Comparison of ENCODE assay signal across 1 cellular context in the genomic region with DNA sequence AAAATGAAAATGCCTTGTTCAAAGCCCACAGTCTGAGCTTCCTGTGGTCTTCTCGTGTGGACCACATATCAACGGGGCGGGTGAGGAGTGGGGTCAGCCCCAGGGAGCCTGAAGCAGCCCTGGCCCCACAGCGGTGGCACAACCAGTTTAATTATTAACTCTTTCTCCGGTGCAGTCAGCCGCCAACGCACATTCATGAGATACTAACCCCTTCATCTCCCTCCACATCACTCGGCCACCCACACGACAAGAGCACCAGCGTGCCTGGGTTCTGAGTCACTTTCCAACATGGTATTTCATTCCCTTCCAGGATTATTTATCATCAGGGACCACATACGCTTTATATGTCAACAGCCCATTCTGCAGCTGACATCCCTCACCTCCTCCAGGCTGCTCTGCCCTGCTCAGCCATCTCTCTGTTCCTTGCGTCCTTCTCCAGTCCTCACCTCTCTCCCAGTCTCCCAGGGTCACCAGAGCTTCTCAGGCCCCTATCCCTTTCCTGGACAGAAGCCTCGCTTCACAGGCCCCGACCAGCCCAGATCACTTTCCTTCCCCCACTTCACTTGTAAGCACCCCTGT.
A peak's percentile ranks its signal among the peaks of the same experiment; 100 is the strongest.
TF ChIP-seq lines count a peak whose summit lies in the region.

No MANE protein-coding gene starts in this region.

TF ChIP-seq in HepG2, 621 proteins besides CTCF, POLR2A, EP300 and RAD21 (continued from another document and continues in another):
- TF ChIP-seq TOPORS (CRISPR knock-in tag; IDR thresholded peaks at IDR 0.05): peak; percentile 62; the same call in 1 of the 2 replicates
- peak; percentile 58; the same call in 1 of the 2 replicates for TF ChIP-seq ZNF331 (CRISPR knock-in tag; IDR thresholded peaks at IDR 0.05)
- TF ChIP-seq, protein P1, sequence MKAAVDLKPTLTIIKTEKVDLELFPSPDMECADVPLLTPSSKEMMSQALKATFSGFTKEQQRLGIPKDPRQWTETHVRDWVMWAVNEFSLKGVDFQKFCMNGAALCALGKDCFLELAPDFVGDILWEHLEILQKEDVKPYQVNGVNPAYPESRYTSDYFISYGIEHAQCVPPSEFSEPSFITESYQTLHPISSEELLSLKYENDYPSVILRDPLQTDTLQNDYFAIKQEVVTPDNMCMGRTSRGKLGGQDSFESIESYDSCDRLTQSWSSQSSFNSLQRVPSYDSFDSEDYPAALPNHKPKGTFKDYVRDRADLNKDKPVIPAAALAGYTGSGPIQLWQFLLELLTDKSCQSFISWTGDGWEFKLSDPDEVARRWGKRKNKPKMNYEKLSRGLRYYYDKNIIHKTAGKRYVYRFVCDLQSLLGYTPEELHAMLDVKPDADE (CRISPR knock-in tag; IDR thresholded peaks at IDR 0.05): no peak
- TF ChIP-seq SNAPC5 (CRISPR knock-in tag; IDR thresholded peaks at IDR 0.05; ENCODE audit: borderline replicate concordance): 0 out of 2 replicates have a peak, but pooled peaks have one; percentile 44
- no peak for TF ChIP-seq KLF15 (CRISPR knock-in tag; IDR thresholded peaks at IDR 0.05; ENCODE audit: borderline replicate concordance)
- TF ChIP-seq ZNF337 (CRISPR knock-in tag; IDR thresholded peaks at IDR 0.05; ENCODE audit: borderline replicate concordance, low read depth): 0 out of 2 replicates have a peak, but pooled peaks have one; percentile 47
- TF ChIP-seq, protein P2, sequence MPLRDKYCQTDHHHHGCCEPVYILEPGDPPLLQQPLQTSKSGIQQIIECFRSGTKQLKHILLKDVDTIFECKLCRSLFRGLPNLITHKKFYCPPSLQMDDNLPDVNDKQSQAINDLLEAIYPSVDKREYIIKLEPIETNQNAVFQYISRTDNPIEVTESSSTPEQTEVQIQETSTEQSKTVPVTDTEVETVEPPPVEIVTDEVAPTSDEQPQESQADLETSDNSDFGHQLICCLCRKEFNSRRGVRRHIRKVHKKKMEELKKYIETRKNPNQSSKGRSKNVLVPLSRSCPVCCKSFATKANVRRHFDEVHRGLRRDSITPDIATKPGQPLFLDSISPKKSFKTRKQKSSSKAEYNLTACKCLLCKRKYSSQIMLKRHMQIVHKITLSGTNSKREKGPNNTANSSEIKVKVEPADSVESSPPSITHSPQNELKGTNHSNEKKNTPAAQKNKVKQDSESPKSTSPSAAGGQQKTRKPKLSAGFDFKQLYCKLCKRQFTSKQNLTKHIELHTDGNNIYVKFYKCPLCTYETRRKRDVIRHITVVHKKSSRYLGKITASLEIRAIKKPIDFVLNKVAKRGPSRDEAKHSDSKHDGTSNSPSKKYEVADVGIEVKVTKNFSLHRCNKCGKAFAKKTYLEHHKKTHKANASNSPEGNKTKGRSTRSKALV (CRISPR knock-in tag; IDR thresholded peaks at IDR 0.05): no peak
- TF ChIP-seq, protein P3, sequence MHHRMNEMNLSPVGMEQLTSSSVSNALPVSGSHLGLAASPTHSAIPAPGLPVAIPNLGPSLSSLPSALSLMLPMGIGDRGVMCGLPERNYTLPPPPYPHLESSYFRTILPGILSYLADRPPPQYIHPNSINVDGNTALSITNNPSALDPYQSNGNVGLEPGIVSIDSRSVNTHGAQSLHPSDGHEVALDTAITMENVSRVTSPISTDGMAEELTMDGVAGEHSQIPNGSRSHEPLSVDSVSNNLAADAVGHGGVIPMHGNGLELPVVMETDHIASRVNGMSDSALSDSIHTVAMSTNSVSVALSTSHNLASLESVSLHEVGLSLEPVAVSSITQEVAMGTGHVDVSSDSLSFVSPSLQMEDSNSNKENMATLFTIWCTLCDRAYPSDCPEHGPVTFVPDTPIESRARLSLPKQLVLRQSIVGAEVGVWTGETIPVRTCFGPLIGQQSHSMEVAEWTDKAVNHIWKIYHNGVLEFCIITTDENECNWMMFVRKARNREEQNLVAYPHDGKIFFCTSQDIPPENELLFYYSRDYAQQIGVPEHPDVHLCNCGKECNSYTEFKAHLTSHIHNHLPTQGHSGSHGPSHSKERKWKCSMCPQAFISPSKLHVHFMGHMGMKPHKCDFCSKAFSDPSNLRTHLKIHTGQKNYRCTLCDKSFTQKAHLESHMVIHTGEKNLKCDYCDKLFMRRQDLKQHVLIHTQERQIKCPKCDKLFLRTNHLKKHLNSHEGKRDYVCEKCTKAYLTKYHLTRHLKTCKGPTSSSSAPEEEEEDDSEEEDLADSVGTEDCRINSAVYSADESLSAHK (CRISPR knock-in tag; IDR thresholded peaks at IDR 0.05; ENCODE audit: borderline replicate concordance): no peak
- no peak for TF ChIP-seq ZBTB39 (CRISPR knock-in tag; IDR thresholded peaks at IDR 0.05)
- TF ChIP-seq, protein P4, sequence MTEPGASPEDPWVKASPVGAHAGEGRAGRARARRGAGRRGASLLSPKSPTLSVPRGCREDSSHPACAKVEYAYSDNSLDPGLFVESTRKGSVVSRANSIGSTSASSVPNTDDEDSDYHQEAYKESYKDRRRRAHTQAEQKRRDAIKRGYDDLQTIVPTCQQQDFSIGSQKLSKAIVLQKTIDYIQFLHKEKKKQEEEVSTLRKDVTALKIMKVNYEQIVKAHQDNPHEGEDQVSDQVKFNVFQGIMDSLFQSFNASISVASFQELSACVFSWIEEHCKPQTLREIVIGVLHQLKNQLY (CRISPR knock-in tag; IDR thresholded peaks at IDR 0.05): peak; percentile 66
- peak; percentile 85; the same call in 1 of the 2 replicates for TF ChIP-seq RXRB (CRISPR knock-in tag; IDR thresholded peaks at IDR 0.05; ENCODE audit: borderline replicate concordance)
- TF ChIP-seq, protein P5, sequence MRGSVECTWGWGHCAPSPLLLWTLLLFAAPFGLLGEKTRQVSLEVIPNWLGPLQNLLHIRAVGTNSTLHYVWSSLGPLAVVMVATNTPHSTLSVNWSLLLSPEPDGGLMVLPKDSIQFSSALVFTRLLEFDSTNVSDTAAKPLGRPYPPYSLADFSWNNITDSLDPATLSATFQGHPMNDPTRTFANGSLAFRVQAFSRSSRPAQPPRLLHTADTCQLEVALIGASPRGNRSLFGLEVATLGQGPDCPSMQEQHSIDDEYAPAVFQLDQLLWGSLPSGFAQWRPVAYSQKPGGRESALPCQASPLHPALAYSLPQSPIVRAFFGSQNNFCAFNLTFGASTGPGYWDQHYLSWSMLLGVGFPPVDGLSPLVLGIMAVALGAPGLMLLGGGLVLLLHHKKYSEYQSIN (CRISPR knock-in tag; IDR thresholded peaks at IDR 0.05; ENCODE audit: borderline replicate concordance): no peak
- no peak for TF ChIP-seq KDM1A (CRISPR knock-in tag; IDR thresholded peaks at IDR 0.05)
- no peak for TF ChIP-seq RFXANK (CRISPR knock-in tag; IDR thresholded peaks at IDR 0.05)
- no peak; the same call in 1 of the 2 replicates for TF ChIP-seq NRL (CRISPR knock-in tag; IDR thresholded peaks at IDR 0.05; ENCODE audit: borderline replicate concordance)
- peak; percentile 74 for TF ChIP-seq ELF3 (CRISPR knock-in tag; IDR thresholded peaks at IDR 0.05)
- no peak; the same call in 1 of the 2 replicates for TF ChIP-seq FOXC1 (CRISPR knock-in tag; IDR thresholded peaks at IDR 0.05; ENCODE audit: borderline replicate concordance)
- TF ChIP-seq BRCA1 (CRISPR knock-in tag; IDR thresholded peaks at IDR 0.05): no peak
- no peak for TF ChIP-seq ZC3H4 (CRISPR knock-in tag; IDR thresholded peaks at IDR 0.05; ENCODE audit: borderline replicate concordance)
- no peak for TF ChIP-seq MTA3 (CRISPR knock-in tag; IDR thresholded peaks at IDR 0.05)
- no peak for TF ChIP-seq CCAR2 (optimal IDR thresholded peaks at IDR 0.05; ENCODE audit: low read depth, low read length)
- no peak for TF ChIP-seq ZNF446 (CRISPR knock-in tag; IDR thresholded peaks at IDR 0.05)
- no peak for TF ChIP-seq DNMT3B (CRISPR knock-in tag; conservative IDR thresholded peaks at IDR 0.05)
- TF ChIP-seq RNF2 (conservative IDR thresholded peaks at IDR 0.05; ENCODE audit: low read depth): no peak
- TF ChIP-seq SRF (IDR thresholded peaks at IDR 0.05; ENCODE audit: low read depth, low read length): no peak
- no peak for TF ChIP-seq ZNF615 (CRISPR knock-in tag; IDR thresholded peaks at IDR 0.05; ENCODE audit: borderline replicate concordance)
- peak; percentile 93 for TF ChIP-seq JUND (CRISPR knock-in tag; IDR thresholded peaks at IDR 0.05)
- peak; percentile 83 for TF ChIP-seq IRF9 (CRISPR knock-in tag; IDR thresholded peaks at IDR 0.05; ENCODE audit: borderline replicate concordance)
- TF ChIP-seq ZNF891 (CRISPR knock-in tag; IDR thresholded peaks at IDR 0.05): peak; percentile 26; the same call in 1 of the 2 replicates
- no peak for TF ChIP-seq SCMH1 (CRISPR knock-in tag; IDR thresholded peaks at IDR 0.05; ENCODE audit: borderline replicate concordance)
- TF ChIP-seq ZBTB8A (CRISPR knock-in tag; IDR thresholded peaks at IDR 0.05; ENCODE audit: borderline replicate concordance, low read depth): no peak
- 0 out of 2 replicates have a peak, but pooled peaks have one; percentile 45 for TF ChIP-seq HOXD1 (CRISPR knock-in tag; IDR thresholded peaks at IDR 0.05)
- TF ChIP-seq NCOA5 (CRISPR knock-in tag; IDR thresholded peaks at IDR 0.05): no peak
- TF ChIP-seq ZNF790 (CRISPR knock-in tag; IDR thresholded peaks at IDR 0.05; ENCODE audit: borderline replicate concordance): no peak
- peak; percentile 56; the same call in 1 of the 2 replicates for TF ChIP-seq ZSCAN21 (CRISPR knock-in tag; IDR thresholded peaks at IDR 0.05; ENCODE audit: borderline replicate concordance)
- TF ChIP-seq, protein P6, sequence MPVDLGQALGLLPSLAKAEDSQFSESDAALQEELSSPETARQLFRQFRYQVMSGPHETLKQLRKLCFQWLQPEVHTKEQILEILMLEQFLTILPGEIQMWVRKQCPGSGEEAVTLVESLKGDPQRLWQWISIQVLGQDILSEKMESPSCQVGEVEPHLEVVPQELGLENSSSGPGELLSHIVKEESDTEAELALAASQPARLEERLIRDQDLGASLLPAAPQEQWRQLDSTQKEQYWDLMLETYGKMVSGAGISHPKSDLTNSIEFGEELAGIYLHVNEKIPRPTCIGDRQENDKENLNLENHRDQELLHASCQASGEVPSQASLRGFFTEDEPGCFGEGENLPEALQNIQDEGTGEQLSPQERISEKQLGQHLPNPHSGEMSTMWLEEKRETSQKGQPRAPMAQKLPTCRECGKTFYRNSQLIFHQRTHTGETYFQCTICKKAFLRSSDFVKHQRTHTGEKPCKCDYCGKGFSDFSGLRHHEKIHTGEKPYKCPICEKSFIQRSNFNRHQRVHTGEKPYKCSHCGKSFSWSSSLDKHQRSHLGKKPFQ (CRISPR knock-in tag; IDR thresholded peaks at IDR 0.05; ENCODE audit: insufficient replicate concordance): no peak
- no peak for TF ChIP-seq STAG1 (CRISPR knock-in tag; IDR thresholded peaks at IDR 0.05)
- no peak for TF ChIP-seq KAT7 (CRISPR knock-in tag; IDR thresholded peaks at IDR 0.05; ENCODE audit: borderline replicate concordance)
- no peak for TF ChIP-seq ZNF720 (CRISPR knock-in tag; IDR thresholded peaks at IDR 0.05)
- no peak for TF ChIP-seq IKZF1 (IDR thresholded peaks at IDR 0.05)
- no peak for TF ChIP-seq RFX5 (IDR thresholded peaks at IDR 0.05; ENCODE audit: low read depth, low read length)
- TF ChIP-seq ATF4 (CRISPR knock-in tag; IDR thresholded peaks at IDR 0.05): peak in 1 of 2 experiments; percentile 54; a peak in 1 of 4 replicates
- TF ChIP-seq ZNF773 (CRISPR knock-in tag; IDR thresholded peaks at IDR 0.05; ENCODE audit: borderline replicate concordance): no peak
- no peak for TF ChIP-seq NFE2L2 (IDR thresholded peaks at IDR 0.05; ENCODE audit: low read length)
- peak; percentile 38; the same call in 1 of the 2 replicates for TF ChIP-seq TMF1 (CRISPR knock-in tag; IDR thresholded peaks at IDR 0.05; ENCODE audit: low read depth)
- TF ChIP-seq, protein P7, sequence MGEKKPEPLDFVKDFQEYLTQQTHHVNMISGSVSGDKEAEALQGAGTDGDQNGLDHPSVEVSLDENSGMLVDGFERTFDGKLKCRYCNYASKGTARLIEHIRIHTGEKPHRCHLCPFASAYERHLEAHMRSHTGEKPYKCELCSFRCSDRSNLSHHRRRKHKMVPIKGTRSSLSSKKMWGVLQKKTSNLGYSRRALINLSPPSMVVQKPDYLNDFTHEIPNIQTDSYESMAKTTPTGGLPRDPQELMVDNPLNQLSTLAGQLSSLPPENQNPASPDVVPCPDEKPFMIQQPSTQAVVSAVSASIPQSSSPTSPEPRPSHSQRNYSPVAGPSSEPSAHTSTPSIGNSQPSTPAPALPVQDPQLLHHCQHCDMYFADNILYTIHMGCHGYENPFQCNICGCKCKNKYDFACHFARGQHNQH (CRISPR knock-in tag; IDR thresholded peaks at IDR 0.05): peak; percentile 91
- TF ChIP-seq, protein P8, sequence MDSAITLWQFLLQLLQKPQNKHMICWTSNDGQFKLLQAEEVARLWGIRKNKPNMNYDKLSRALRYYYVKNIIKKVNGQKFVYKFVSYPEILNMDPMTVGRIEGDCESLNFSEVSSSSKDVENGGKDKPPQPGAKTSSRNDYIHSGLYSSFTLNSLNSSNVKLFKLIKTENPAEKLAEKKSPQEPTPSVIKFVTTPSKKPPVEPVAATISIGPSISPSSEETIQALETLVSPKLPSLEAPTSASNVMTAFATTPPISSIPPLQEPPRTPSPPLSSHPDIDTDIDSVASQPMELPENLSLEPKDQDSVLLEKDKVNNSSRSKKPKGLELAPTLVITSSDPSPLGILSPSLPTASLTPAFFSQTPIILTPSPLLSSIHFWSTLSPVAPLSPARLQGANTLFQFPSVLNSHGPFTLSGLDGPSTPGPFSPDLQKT (CRISPR knock-in tag; IDR thresholded peaks at IDR 0.05; ENCODE audit: borderline replicate concordance): no peak
